In the genomic region with DNA sequence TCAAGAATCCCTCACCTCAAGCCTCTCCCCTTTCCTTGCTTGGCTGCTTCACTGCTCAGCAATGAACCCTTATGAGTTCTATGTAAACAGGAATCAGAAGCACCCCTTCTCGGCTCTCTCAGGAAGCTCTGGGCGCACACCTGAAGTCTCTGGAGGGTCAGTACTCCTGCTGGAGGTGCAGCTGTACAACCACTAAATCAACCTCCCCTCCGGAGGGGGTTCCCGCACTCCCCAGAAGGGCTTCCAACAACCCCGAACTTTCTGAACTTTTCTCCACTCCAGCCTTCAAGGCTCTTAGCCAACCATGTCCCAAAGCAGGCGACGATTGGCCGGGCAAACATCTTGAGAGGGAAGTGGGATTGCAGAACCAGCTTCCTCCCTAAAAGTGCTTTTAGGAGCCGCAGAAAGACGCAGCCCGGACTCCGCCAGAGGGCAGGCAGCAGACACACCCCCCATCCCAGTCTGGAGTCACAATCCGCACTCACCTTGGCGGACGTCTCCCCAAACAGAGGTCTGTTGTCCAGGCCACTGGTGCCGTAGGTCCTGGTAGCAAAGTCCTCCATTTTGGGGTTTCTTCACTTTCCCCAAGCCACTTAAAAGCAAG, we compare ENCODE assay signal across 8 cellular contexts. TPM values are rescaled to one million over a fixed set of nuclear protein-coding genes. Genes with fewer than 3 reads are reported as not detected.
A peak's percentile ranks its signal among the peaks of the same experiment; 100 is the strongest.
DNase-seq lines count a peak whose midpoint lies in the region; ATAC-seq and TF ChIP-seq lines count a peak whose summit lies in the region.

No MANE protein-coding gene starts in this region.

- H3T11ph ChIP-seq in H9 (ENCODE audit: low read length): no peak overlapping the region

- intact Hi-C loops in Right ventricle myocardium superior (cut with DNase I): loop anchor here (5.0 kb wide), 1 partner anchor 67 kb away; a partner anchor contains a TSS

- peak overlapping the region; percentile 91 to 97 for H3K4me3 Mint-ChIP-seq in H9
- peak overlapping the region; percentile 98 for H3K4me3 Mint-ChIP-seq in activated naive CD8-positive, alpha-beta T cell treated with anti-CD3 and anti-CD28 coated beads, Interleukin-2, amount 10 ng/mL, durations not matched to agents 7 days and 5 days

- no peak overlapping the region for H2BK20ac ChIP-seq in H9 (ENCODE audit: low read depth, low read length, poor library complexity, severe bottlenecking)

- peak; percentile 79 for DNase-seq in ELF-1 (ENCODE audit: low read depth, low spot score)
- peak; percentile 74 for DNase-seq in H9
- peak; percentile 93 for DNase-seq in NOMO-1 treated with DMSO at 0.1 percent for 48 hours (lab: John Stamatoyannopoulos, UW; ENCODE audit: unreplicated experiment)
- DNase-seq in activated naive CD8-positive, alpha-beta T cell treated with anti-CD3 and anti-CD28 coated beads, Interleukin-2, amount 10 ng/mL, durations not matched to agents 7 days and 5 days: no peak
- peak; percentile 82 for DNase-seq in Right ventricle myocardium superior
- no peak for DNase-seq in osteoblast (ENCODE audit: insufficient read length, low spot score, missing footprints)
- DNase-seq in NCI-H345 (lab: John Stamatoyannopoulos, UW): no peak

- H3K4me3 ChIP-seq in osteoblast (ENCODE audit: insufficient read depth, low read length): peak overlapping the region; percentile 97

- peaks cover 0 to 18% (median 15%) of the 10 kb centered on the region in 3 experiments; a peak in 5 of 7 replicates for H3K36me3 Mint-ChIP-seq in H9 (ENCODE audit: insufficient read depth in 1 of 3, low read depth in 3 of 3)
- peaks cover 11% of the 10 kb centered on the region for H3K36me3 Mint-ChIP-seq in activated naive CD8-positive, alpha-beta T cell treated with anti-CD3 and anti-CD28 coated beads, Interleukin-2, amount 10 ng/mL, durations not matched to agents 7 days and 5 days

- no CpG with 5 or more reads among the region's 16 CpGs for WGBS in H9 (ENCODE audit: extremely low coverage, insufficient read length, low lambda C conversion rate)

- no peak overlapping the region for H3K56ac ChIP-seq in H9 (ENCODE audit: insufficient read length, low read depth, low read length)

- H3K27ac ChIP-seq in H9 (ENCODE audit: insufficient read length, low read depth, low read length): no peak overlapping the region
- H3K27ac ChIP-seq in osteoblast (ENCODE audit: low read depth, low read length): peak overlapping the region; percentile 80

- H3K23me2 ChIP-seq in H9 (ENCODE audit: insufficient read length, low read depth, low read length, poor library complexity, severe bottlenecking): peaks cover 17% of the 10 kb centered on the region

- H3K18ac ChIP-seq in H9 (ENCODE audit: insufficient read length, low read depth, low read length): peak overlapping the region; percentile 81

- no peak overlapping the region for H2BK5ac ChIP-seq in H9 (ENCODE audit: insufficient read length, low read length)

- no peaks in the 10 kb centered on the region for H3K27me3 Mint-ChIP-seq in H9 (ENCODE audit: low read depth)
- H3K27me3 Mint-ChIP-seq in activated naive CD8-positive, alpha-beta T cell treated with anti-CD3 and anti-CD28 coated beads, Interleukin-2, amount 10 ng/mL, durations not matched to agents 7 days and 5 days: peaks cover 6% of the 10 kb centered on the region

- H2BK120ac ChIP-seq in H9 (ENCODE audit: low read depth, low read length, poor library complexity, severe bottlenecking): no peak overlapping the region

- peaks cover 7% of the 10 kb centered on the region; the same call in 1 of the 2 replicates for H3K27me3 ChIP-seq in H9 (ENCODE audit: insufficient read depth, low read length)
- peaks cover 4% of the 10 kb centered on the region for H3K27me3 ChIP-seq in osteoblast (ENCODE audit: insufficient read depth, low read length)

- H2BK12ac ChIP-seq in H9 (ENCODE audit: insufficient read length, low read depth, low read length): no peak overlapping the region

- H3K9me3 ChIP-seq in H9 (ENCODE audit: control insufficient read depth, low read depth, low read length): no peaks in the 10 kb centered on the region
- no peaks in the 10 kb centered on the region for H3K9me3 ChIP-seq in osteoblast (ENCODE audit: low read depth, low read length)

- no peak overlapping the region for H3K23ac ChIP-seq in H9 (ENCODE audit: insufficient read length, low read depth, low read length)

- TF ChIP-seq CTCF in H9 (conservative IDR thresholded peaks at IDR 0.05) (no peak; the same call in 2 of the 3 replicates), osteoblast (IDR thresholded peaks at IDR 0.05; ENCODE audit: extremely low read depth, low read depth, low read length) (no peak)

- no peak overlapping the region for H2BK15ac ChIP-seq in H9 (ENCODE audit: low read depth, low read length)

- H3K9me3 Mint-ChIP-seq in H9: no peaks in the 10 kb centered on the region
- H3K9me3 Mint-ChIP-seq in activated naive CD8-positive, alpha-beta T cell treated with anti-CD3 and anti-CD28 coated beads, Interleukin-2, amount 10 ng/mL, durations not matched to agents 7 days and 5 days: no peaks in the 10 kb centered on the region

- no peak overlapping the region for H2AK5ac ChIP-seq in H9 (ENCODE audit: insufficient read length, low read length)

- no peaks in the 10 kb centered on the region for H3K36me3 ChIP-seq in osteoblast (ENCODE audit: insufficient read depth, low read length)

- POLR2A ChIA-PET in activated naive CD8-positive, alpha-beta T cell treated with anti-CD3 and anti-CD28 coated beads, Interleukin-2, amount 10 ng/mL, durations not matched to agents 7 days and 5 days (lab: Charles Lee): interaction anchor here (0.8 to 6.5 kb wide), 9 partner anchors 7 to 382 kb away, joined by 3 to 119 read pairs (median 3); a partner anchor contains a TSS

- peak overlapping the region; percentile 62 for H3K9ac ChIP-seq in H9 (ENCODE audit: extremely low read depth, insufficient read length, low read length)

- H4K5ac ChIP-seq in H9 (ENCODE audit: insufficient read length, low read depth, low read length): no peak overlapping the region

- no peak overlapping the region for H4K91ac ChIP-seq in H9 (ENCODE audit: insufficient read length, low read depth, low read length)

- H3K4me1 Mint-ChIP-seq in H9: peaks cover 23 to 26% of the 10 kb centered on the region in 2 experiments
- peaks cover 29% of the 10 kb centered on the region for H3K4me1 Mint-ChIP-seq in activated naive CD8-positive, alpha-beta T cell treated with anti-CD3 and anti-CD28 coated beads, Interleukin-2, amount 10 ng/mL, durations not matched to agents 7 days and 5 days

- H2AFZ ChIP-seq in H9 (ENCODE audit: low read length): no peak overlapping the region
- H2AFZ ChIP-seq in osteoblast (ENCODE audit: low read length): peak overlapping the region; percentile 98

- H4K8ac ChIP-seq in H9 (replicated peaks; ENCODE audit: insufficient read length, low read depth, low read length): no peak overlapping the region

- peak overlapping the region; percentile 96 for H3K4me2 ChIP-seq in H9 (ENCODE audit: insufficient read depth, insufficient read length, low read length)
- peak overlapping the region; percentile 97 for H3K4me2 ChIP-seq in osteoblast (ENCODE audit: insufficient read depth, low read length)

- no peak overlapping the region for H3K4ac ChIP-seq in H9 (ENCODE audit: low read depth, low read length)

- H4K20me1 ChIP-seq in H9 (ENCODE audit: control insufficient read depth, insufficient read depth, insufficient read length) (no peaks in the 10 kb centered on the region), osteoblast (ENCODE audit: insufficient read depth, low read length) (peaks cover 13% of the 10 kb centered on the region)

- peak overlapping the region in 2 of 3 experiments; percentile 65 to 78; a peak in 3 of 7 replicates for H3K27ac Mint-ChIP-seq in H9
- H3K27ac Mint-ChIP-seq in activated naive CD8-positive, alpha-beta T cell treated with anti-CD3 and anti-CD28 coated beads, Interleukin-2, amount 10 ng/mL, durations not matched to agents 7 days and 5 days: peak overlapping the region; percentile 99

- ATAC-seq in activated naive CD8-positive, alpha-beta T cell treated with anti-CD3 and anti-CD28 coated beads, Interleukin-2, amount 10 ng/mL, durations not matched to agents 7 days and 5 days (ENCODE audit: low read depth): peak; percentile 2
- peak; percentile 69 for ATAC-seq in Right ventricle myocardium superior (ENCODE audit: poor library complexity)
- ATAC-seq in HG02973 (IDR thresholded peaks at IDR 0.05; ENCODE audit: unreplicated experiment): no peak

- peak overlapping the region; percentile 59; the same call in 1 of the 2 replicates for H3K14ac ChIP-seq in H9 (ENCODE audit: insufficient read depth, low read length)

- H3K79me2 ChIP-seq in H9 (ENCODE audit: insufficient read depth, low read length): peaks cover 5% of the 10 kb centered on the region; the same call in 1 of the 2 replicates
- peaks cover 55% of the 10 kb centered on the region for H3K79me2 ChIP-seq in osteoblast (ENCODE audit: insufficient read depth, low read length)

- peaks cover under 1% of the 10 kb centered on the region for H3K79me1 ChIP-seq in H9 (ENCODE audit: insufficient read depth, low read depth, low read length, poor library complexity, severe bottlenecking)

- H3K4me1 ChIP-seq in H9 (ENCODE audit: insufficient read depth, low read length): 0 out of 2 replicates have a peak, but pooled peaks cover 2% of the 10 kb centered on the region
- H3K4me1 ChIP-seq in osteoblast (ENCODE audit: insufficient read depth, low read length): peaks cover 19% of the 10 kb centered on the region

RNA-seq across cellular contexts. Expression of a gene that starts 0.5 kb away (rescaled TPM):
- total RNA-seq in H9 (2021) (23.5 and 23.7 TPM in 2 replicates), Right ventricle myocardium superior (4.8 TPM), osteoblast (31.2 and 35.5 TPM in 2 replicates)
- total RNA-seq in activated naive CD8-positive, alpha-beta T cell treated with anti-CD3 and anti-CD28 coated beads, Interleukin-2, amount 10 ng/mL, durations not matched to agents 7 days and 5 days: 10 to 100 TPM; 56.1 to 59.5 TPM

Comparison
In these comparisons a context has a peak if more than half of its experiments do, and no peak if none do; other contexts are left out.
1. DNase-seq: peak in ELF-1 (single experiment), H9 (single experiment), NOMO-1 treated with DMSO at 0.1 percent for 48 hours (single experiment) and Right ventricle myocardium superior (single experiment); none in activated naive CD8-positive, alpha-beta T cell treated with anti-CD3 and anti-CD28 coated beads, Interleukin-2, amount 10 ng/mL, durations not matched to agents 7 days and 5 days (single experiment), osteoblast (single experiment) and NCI-H345 (single experiment).